1 cellular context compared by ENCODE assay signal in the genomic region with DNA sequence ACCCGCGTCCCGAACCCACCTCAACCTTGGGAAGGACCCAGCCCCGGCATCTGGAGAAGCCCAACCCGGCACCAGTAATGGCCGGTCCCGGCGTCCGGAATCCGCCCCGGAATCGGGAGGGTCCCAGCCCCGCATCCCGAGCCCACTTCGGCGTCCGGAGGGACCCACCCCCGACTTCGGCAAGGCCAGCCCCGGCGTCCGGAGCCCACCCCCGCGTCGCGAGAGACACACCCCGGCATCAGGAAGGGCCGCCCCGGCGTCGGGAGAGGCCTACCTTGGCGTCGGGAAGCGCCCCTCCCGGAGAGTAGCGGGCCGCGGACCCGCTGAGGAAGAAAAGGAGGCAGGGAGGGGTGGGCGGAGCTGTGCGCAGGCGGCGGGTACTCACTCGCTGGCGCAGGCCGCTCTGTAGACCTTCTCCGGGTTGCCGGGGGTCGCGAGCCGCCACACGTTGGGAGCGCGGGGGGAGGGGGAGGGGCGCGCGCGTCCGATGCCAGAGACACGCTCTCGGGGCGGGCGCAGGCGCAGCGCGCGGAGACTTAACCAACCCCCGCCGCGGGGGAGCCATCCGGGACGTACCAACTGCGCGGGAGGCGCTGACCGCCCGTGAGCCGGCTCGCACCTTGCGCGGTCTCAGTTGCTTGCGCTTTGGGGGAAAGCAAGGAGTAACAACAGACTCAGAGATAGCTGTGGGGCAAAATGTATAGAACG.
TF ChIP-seq lines count a peak whose summit lies in the region.

UIMC1 (minus strand) TSS at position 515 of the 708 bp plus-strand sequence. CDS start 24,164 bp downstream, outside the sequence.

TF ChIP-seq in K562, 482 proteins besides CTCF, POLR2A, EP300 and RAD21 (continued from another document and continues in another):
- TF ChIP-seq, protein P1, sequence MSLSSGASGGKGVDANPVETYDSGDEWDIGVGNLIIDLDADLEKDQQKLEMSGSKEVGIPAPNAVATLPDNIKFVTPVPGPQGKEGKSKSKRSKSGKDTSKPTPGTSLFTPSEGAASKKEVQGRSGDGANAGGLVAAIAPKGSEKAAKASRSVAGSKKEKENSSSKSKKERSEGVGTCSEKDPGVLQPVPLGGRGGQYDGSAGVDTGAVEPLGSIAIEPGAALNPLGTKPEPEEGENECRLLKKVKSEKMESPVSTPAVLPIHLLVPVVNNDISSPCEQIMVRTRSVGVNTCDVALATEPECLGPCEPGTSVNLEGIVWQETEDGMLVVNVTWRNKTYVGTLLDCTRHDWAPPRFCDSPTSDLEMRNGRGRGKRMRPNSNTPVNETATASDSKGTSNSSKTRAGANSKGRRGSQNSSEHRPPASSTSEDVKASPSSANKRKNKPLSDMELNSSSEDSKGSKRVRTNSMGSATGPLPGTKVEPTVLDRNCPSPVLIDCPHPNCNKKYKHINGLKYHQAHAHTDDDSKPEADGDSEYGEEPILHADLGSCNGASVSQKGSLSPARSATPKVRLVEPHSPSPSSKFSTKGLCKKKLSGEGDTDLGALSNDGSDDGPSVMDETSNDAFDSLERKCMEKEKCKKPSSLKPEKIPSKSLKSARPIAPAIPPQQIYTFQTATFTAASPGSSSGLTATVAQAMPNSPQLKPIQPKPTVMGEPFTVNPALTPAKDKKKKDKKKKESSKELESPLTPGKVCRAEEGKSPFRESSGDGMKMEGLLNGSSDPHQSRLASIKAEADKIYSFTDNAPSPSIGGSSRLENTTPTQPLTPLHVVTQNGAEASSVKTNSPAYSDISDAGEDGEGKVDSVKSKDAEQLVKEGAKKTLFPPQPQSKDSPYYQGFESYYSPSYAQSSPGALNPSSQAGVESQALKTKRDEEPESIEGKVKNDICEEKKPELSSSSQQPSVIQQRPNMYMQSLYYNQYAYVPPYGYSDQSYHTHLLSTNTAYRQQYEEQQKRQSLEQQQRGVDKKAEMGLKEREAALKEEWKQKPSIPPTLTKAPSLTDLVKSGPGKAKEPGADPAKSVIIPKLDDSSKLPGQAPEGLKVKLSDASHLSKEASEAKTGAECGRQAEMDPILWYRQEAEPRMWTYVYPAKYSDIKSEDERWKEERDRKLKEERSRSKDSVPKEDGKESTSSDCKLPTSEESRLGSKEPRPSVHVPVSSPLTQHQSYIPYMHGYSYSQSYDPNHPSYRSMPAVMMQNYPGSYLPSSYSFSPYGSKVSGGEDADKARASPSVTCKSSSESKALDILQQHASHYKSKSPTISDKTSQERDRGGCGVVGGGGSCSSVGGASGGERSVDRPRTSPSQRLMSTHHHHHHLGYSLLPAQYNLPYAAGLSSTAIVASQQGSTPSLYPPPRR (CRISPR knock-in tag; IDR thresholded peaks at IDR 0.05; ENCODE audit: borderline replicate concordance), result 0 out of 2 replicates have a peak, but pooled peaks have one; percentile 24
- peak; percentile 41; the same call in 1 of the 2 replicates for TF ChIP-seq MGA (IDR thresholded peaks at IDR 0.05)
- no peak for TF ChIP-seq PCBP2 (IDR thresholded peaks at IDR 0.05; ENCODE audit: low read depth, low read length, poor library complexity, severe bottlenecking)
- TF ChIP-seq MED1 (CRISPR knock-in tag; IDR thresholded peaks at IDR 0.05; ENCODE audit: borderline replicate concordance), result no peak
- no peak for TF ChIP-seq HDAC2 (IDR thresholded peaks at IDR 0.05)
- no peak for TF ChIP-seq SNAPC5 (CRISPR knock-in tag; IDR thresholded peaks at IDR 0.05)
- TF ChIP-seq HIVEP1 (CRISPR knock-in tag; IDR thresholded peaks at IDR 0.05), result no peak
- TF ChIP-seq TEAD4 (IDR thresholded peaks at IDR 0.05; ENCODE audit: low read length), result peak; percentile 30; the same call in 1 of the 2 replicates
- TF ChIP-seq TEAD4 (CRISPR knock-in tag; IDR thresholded peaks at IDR 0.05; ENCODE audit: borderline replicate concordance), result no peak
- TF ChIP-seq SRSF9 (IDR thresholded peaks at IDR 0.05; ENCODE audit: borderline replicate concordance, low read depth, low read length), result no peak
- peak; percentile 49; the same call in 1 of the 2 replicates for TF ChIP-seq JUN (IDR thresholded peaks at IDR 0.05; ENCODE audit: borderline replicate concordance, low read depth, low read length)
- peak; percentile 77; the same call in 1 of the 2 replicates for TF ChIP-seq JUN (CRISPR knock-in tag; IDR thresholded peaks at IDR 0.05; ENCODE audit: borderline replicate concordance)
- TF ChIP-seq ERF (CRISPR knock-in tag; IDR thresholded peaks at IDR 0.05), result no peak
- TF ChIP-seq RBFOX2 (IDR thresholded peaks at IDR 0.05; ENCODE audit: low read depth, low read length), result peak; percentile 88
- no peak for TF ChIP-seq PTBP1 (IDR thresholded peaks at IDR 0.05; ENCODE audit: low read depth, low read length)
- no peak for TF ChIP-seq ZNF699 (CRISPR knock-in tag; IDR thresholded peaks at IDR 0.05; ENCODE audit: insufficient replicate concordance)
- no peak for TF ChIP-seq CREB3L1 (IDR thresholded peaks at IDR 0.05; ENCODE audit: borderline replicate concordance, low read depth)
- TF ChIP-seq, protein P2, sequence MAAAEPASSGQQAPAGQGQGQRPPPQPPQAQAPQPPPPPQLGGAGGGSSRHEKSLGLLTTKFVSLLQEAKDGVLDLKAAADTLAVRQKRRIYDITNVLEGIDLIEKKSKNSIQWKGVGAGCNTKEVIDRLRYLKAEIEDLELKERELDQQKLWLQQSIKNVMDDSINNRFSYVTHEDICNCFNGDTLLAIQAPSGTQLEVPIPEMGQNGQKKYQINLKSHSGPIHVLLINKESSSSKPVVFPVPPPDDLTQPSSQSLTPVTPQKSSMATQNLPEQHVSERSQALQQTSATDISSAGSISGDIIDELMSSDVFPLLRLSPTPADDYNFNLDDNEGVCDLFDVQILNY (CRISPR knock-in tag; IDR thresholded peaks at IDR 0.05), result 0 out of 2 replicates have a peak, but pooled peaks have one; percentile 21
- no peak for TF ChIP-seq SMAD3 (CRISPR knock-in tag; conservative IDR thresholded peaks at IDR 0.05)
- TF ChIP-seq HNRNPLL (IDR thresholded peaks at IDR 0.05; ENCODE audit: low read depth, low read length, poor library complexity, severe bottlenecking), result peak; percentile 78
- TF ChIP-seq ZNF311 (CRISPR knock-in tag; IDR thresholded peaks at IDR 0.05), result no peak
- TF ChIP-seq, protein P3, sequence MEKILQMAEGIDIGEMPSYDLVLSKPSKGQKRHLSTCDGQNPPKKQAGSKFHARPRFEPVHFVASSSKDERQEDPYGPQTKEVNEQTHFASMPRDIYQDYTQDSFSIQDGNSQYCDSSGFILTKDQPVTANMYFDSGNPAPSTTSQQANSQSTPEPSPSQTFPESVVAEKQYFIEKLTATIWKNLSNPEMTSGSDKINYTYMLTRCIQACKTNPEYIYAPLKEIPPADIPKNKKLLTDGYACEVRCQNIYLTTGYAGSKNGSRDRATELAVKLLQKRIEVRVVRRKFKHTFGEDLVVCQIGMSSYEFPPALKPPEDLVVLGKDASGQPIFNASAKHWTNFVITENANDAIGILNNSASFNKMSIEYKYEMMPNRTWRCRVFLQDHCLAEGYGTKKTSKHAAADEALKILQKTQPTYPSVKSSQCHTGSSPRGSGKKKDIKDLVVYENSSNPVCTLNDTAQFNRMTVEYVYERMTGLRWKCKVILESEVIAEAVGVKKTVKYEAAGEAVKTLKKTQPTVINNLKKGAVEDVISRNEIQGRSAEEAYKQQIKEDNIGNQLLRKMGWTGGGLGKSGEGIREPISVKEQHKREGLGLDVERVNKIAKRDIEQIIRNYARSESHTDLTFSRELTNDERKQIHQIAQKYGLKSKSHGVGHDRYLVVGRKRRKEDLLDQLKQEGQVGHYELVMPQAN (IDR thresholded peaks at IDR 0.05; ENCODE audit: borderline replicate concordance), result peak; percentile 34; the same call in 1 of the 2 replicates
- no peak for TF ChIP-seq MXD1 (CRISPR knock-in tag; IDR thresholded peaks at IDR 0.05; ENCODE audit: borderline replicate concordance, poor library complexity, severe bottlenecking)
- TF ChIP-seq MCM5 (IDR thresholded peaks at IDR 0.05; ENCODE audit: low read depth), result no peak
- 0 out of 2 replicates have a peak, but pooled peaks have one; percentile 58 for TF ChIP-seq ATF6 (CRISPR knock-in tag; IDR thresholded peaks at IDR 0.05)
